ENCODE assay signal across 16 cellular contexts in the genomic region with DNA sequence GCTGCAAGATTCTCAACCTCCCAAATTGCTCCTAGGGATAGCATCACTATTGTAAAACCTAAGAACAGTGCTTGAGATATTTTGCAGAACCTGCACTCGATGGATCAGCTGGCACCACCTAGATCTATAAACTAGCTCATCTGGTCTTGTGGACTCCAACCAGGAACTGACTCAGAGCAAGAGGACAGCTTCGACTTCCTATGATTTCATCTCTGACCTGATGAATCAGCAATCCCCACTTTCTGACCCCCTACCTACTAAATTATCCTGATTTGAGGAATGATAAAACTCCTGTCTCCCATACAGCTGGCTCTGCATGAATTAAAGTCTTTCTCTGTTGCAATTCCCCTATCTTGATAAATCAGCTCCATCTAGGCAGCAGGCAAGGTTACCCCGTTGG.
DNase-seq lines count a peak whose midpoint lies in the region; ATAC-seq, FAIRE-seq and TF ChIP-seq lines count a peak whose summit lies in the region.
"Had no signal": no experiment of that assay in that cellular context is flagged by ENCODE, and none has a peak within 500 bp of the region (broad histone marks: within the 10 kb centered on the region; RNA-seq: fewer than 3 reads in every experiment).

No MANE protein-coding gene starts in this region.

- no peak overlapping the region for H2AFZ ChIP-seq in neuronal stem cell (ENCODE audit: low read length)

- H3K27ac Mint-ChIP-seq in MCF 10A (ENCODE audit: low read depth, unreplicated experiment) = no peak overlapping the region
- H3K27ac Mint-ChIP-seq: activated CD4-positive, alpha-beta memory T cell treated with anti-CD3 and anti-CD28 coated beads, Interleukin-2, amount 10 ng/mL, durations not matched to agents 7 days and 5 days; activated naive CD4-positive, alpha-beta T cell treated with anti-CD3 and anti-CD28 coated beads, Interleukin-2, amount 50 U/mL, for 72 hours had no signal

- no peak overlapping the region for H4K8ac ChIP-seq in neuronal stem cell (ENCODE audit: low read depth, low read length)

- no peak overlapping the region for H3K23ac ChIP-seq in neuronal stem cell (ENCODE audit: low read depth, low read length, poor library complexity)

- H2BK15ac ChIP-seq in neuronal stem cell (ENCODE audit: low read length) = no peak overlapping the region

- no peak overlapping the region for H2BK12ac ChIP-seq in neuronal stem cell (ENCODE audit: low read length)

- no peak overlapping the region for H2BK120ac ChIP-seq in neuronal stem cell (ENCODE audit: low read depth, low read length)

- no peak overlapping the region for H3K18ac ChIP-seq in neuronal stem cell (ENCODE audit: low read length)

- no peaks in the 10 kb centered on the region for H3K4me1 Mint-ChIP-seq in MCF 10A (ENCODE audit: insufficient read depth, unreplicated experiment)
- H3K4me1 Mint-ChIP-seq: activated CD4-positive, alpha-beta memory T cell treated with anti-CD3 and anti-CD28 coated beads, Interleukin-2, amount 10 ng/mL, durations not matched to agents 7 days and 5 days had no signal

- no peaks in the 10 kb centered on the region for H3K4me1 ChIP-seq in breast epithelium
- peaks cover 0 to 2% of the 10 kb centered on the region in 2 donors for H3K4me1 ChIP-seq in neuronal stem cell (ENCODE audit: control insufficient read depth in 2 of 2, insufficient read depth in 1 of 2, low read depth in 1 of 2, low read length in 2 of 2)
- H3K4me1 ChIP-seq: thyroid gland had no signal

- H3K27ac ChIP-seq in breast epithelium (no peak overlapping the region), neuronal stem cell (replicated peaks; ENCODE audit: low read length) (no peak overlapping the region)
- H3K27ac ChIP-seq: thyroid gland had no signal

- CTCF ChIA-PET in MCF 10A (lab: Yijun Ruan, JAX) = interaction anchor here (0.7 kb wide), 1 partner anchor 311 kb away, joined by 3 read pairs; no protein-coding TSS in a partner anchor

- no peak overlapping the region for H2BK5ac ChIP-seq in neuronal stem cell (ENCODE audit: low read length)

- no peak for TF ChIP-seq POLR2A in breast epithelium (IDR thresholded peaks at IDR 0.05)

- H3K9ac ChIP-seq in neuronal stem cell (ENCODE audit: low read depth, low read length, poor library complexity) = no peak overlapping the region

- H2AK5ac ChIP-seq in neuronal stem cell (ENCODE audit: low read depth, low read length) = no peak overlapping the region

- H3K4me3 Mint-ChIP-seq in MCF 10A (ENCODE audit: unreplicated experiment) = no peak overlapping the region
- H3K4me3 Mint-ChIP-seq: activated CD4-positive, alpha-beta memory T cell treated with anti-CD3 and anti-CD28 coated beads, Interleukin-2, amount 10 ng/mL, durations not matched to agents 7 days and 5 days had no signal

- no peaks in the 10 kb centered on the region for H3K9me3 Mint-ChIP-seq in MCF 10A (ENCODE audit: unreplicated experiment)
- H3K9me3 Mint-ChIP-seq: activated CD4-positive, alpha-beta memory T cell treated with anti-CD3 and anti-CD28 coated beads, Interleukin-2, amount 10 ng/mL, durations not matched to agents 7 days and 5 days; activated naive CD4-positive, alpha-beta T cell treated with anti-CD3 and anti-CD28 coated beads, Interleukin-2, amount 50 U/mL, for 72 hours had no signal

- H3K36me3 Mint-ChIP-seq in MCF 10A (ENCODE audit: insufficient read depth, unreplicated experiment) = no peaks in the 10 kb centered on the region
- H3K36me3 Mint-ChIP-seq: activated naive CD4-positive, alpha-beta T cell treated with anti-CD3 and anti-CD28 coated beads, Interleukin-2, amount 50 U/mL, for 72 hours had no signal

- no peak overlapping the region for H3K4ac ChIP-seq in neuronal stem cell (ENCODE audit: low read length)

- BruUV-seq in MCF 10A (replicated peaks; lab: Mats Ljungman, UMichigan) = no TSS peak

- no peaks in the 10 kb centered on the region for H3K79me1 ChIP-seq in neuronal stem cell (ENCODE audit: low read depth, low read length)

- no peak for ATAC-seq in HG03457 (IDR thresholded peaks at IDR 0.05; ENCODE audit: unreplicated experiment)
- ATAC-seq: activated naive CD4-positive, alpha-beta T cell treated with anti-CD3 and anti-CD28 coated beads, Interleukin-2, amount 50 U/mL, for 72 hours had no signal

- H3K27me3 ChIP-seq in breast epithelium (no peaks in the 10 kb centered on the region), neuronal stem cell (ENCODE audit: control insufficient read depth in 3 of 3, insufficient read depth in 3 of 3, low read depth in 1 of 3, low read length in 3 of 3) (no peaks in the 10 kb centered on the region)
- H3K27me3 ChIP-seq: thyroid gland had no signal

- POLR2A ChIA-PET in MCF 10A (lab: Yijun Ruan, JAX) = interaction anchor here (0.9 kb wide), 1 partner anchor 27 kb away, joined by 3 read pairs; no protein-coding TSS in a partner anchor

- H3K4me3 ChIP-seq in breast epithelium = no peak overlapping the region
- H3K4me3 ChIP-seq in fibroblast of villous mesenchyme (ENCODE audit: low read depth, low read length) = no peak overlapping the region
- H3K4me3 ChIP-seq in neuronal stem cell (ENCODE audit: low read length in 2 of 2) = no peak overlapping the region
- H3K4me3 ChIP-seq: thyroid gland had no signal

- no peaks in the 10 kb centered on the region for H3K27me3 Mint-ChIP-seq in MCF 10A (ENCODE audit: insufficient read depth, unreplicated experiment)
- H3K27me3 Mint-ChIP-seq: activated CD4-positive, alpha-beta memory T cell treated with anti-CD3 and anti-CD28 coated beads, Interleukin-2, amount 10 ng/mL, durations not matched to agents 7 days and 5 days had no signal

- no peak overlapping the region for H4K91ac ChIP-seq in neuronal stem cell (ENCODE audit: low read depth, low read length, poor library complexity)

- intact Hi-C loops in MCF 10A (cut with micrococcal nuclease) = no loop called here
- intact Hi-C loops in breast epithelium (cut with DNase I; ENCODE audit: low total_unique reads) = no loop called here

- no peak overlapping the region for H3K14ac ChIP-seq in neuronal stem cell (ENCODE audit: low read length)

- FAIRE-seq in urothelium cell line (lab: Jason Lieb, UNC) = peak; percentile 44

- TF ChIP-seq CTCF in MCF 10A (IDR thresholded peaks at IDR 0.05; ENCODE audit: unreplicated experiment) (no peak), breast epithelium (IDR thresholded peaks at IDR 0.05) (no peak), fibroblast of villous mesenchyme (IDR thresholded peaks at IDR 0.05; ENCODE audit: insufficient read depth, low read depth, low read length) (no peak)

- no CpG with 5 or more reads among the region's 3 CpGs for WGBS in neuronal stem cell (ENCODE audit: extremely low coverage in 2 of 2, insufficient read length in 2 of 2, insufficient replicate concordance in 1 of 2), 2 donors

- DNase-seq in MCF 10A (ENCODE audit: unreplicated experiment) (peak; percentile 45), breast epithelium (ENCODE audit: low spot score in 2 of 2) (no peak), T1000 (lab: John Stamatoyannopoulos, UW) (peak; percentile 58), fibroblast of villous mesenchyme (ENCODE audit: low read depth) (peak; percentile 71), urothelium cell line (ENCODE audit: low spot score) (no peak), neuronal stem cell (ENCODE audit: low spot score) (no peak), hippocampal formation (lab: John Stamatoyannopoulos, UW) (no peak)
- DNase-seq: 8988T; activated CD4-positive, alpha-beta memory T cell treated with anti-CD3 and anti-CD28 coated beads, Interleukin-2, amount 10 ng/mL, durations not matched to agents 7 days and 5 days; GF-D8; midbrain; NCI-H1092; NCI-H774; thyroid gland had no signal

- H3K4me2 ChIP-seq in neuronal stem cell (ENCODE audit: insufficient read depth, low read length, poor library complexity, severe bottlenecking) = no peak overlapping the region

- H3K36me3 ChIP-seq in breast epithelium = no peaks in the 10 kb centered on the region
- no peaks in the 10 kb centered on the region for H3K36me3 ChIP-seq in neuronal stem cell (replicated peaks in 1 of 2; ENCODE audit: control insufficient read depth in 2 of 2, insufficient read depth in 2 of 2, low read length in 2 of 2)
- H3K36me3 ChIP-seq: thyroid gland had no signal

- H3K9me3 ChIP-seq in breast epithelium (no peaks in the 10 kb centered on the region), neuronal stem cell (replicated peaks in 1 of 2; ENCODE audit: control insufficient read depth in 2 of 2, insufficient read depth in 1 of 2, low read depth in 1 of 2, low read length in 2 of 2) (no peaks in the 10 kb centered on the region)
- H3K9me3 ChIP-seq: thyroid gland had no signal

Comparison
In these comparisons a context has a peak if more than half of its experiments do, and no peak if none do; other contexts are left out.
1. DNase-seq: peak in MCF 10A (single experiment), T1000 (single experiment) and fibroblast of villous mesenchyme (single experiment); none in breast epithelium (0 of 2), urothelium cell line (single experiment), neuronal stem cell (single experiment) and hippocampal formation (0 of 2).